ENCODE assay signal across 13 cellular contexts in the genomic region with DNA sequence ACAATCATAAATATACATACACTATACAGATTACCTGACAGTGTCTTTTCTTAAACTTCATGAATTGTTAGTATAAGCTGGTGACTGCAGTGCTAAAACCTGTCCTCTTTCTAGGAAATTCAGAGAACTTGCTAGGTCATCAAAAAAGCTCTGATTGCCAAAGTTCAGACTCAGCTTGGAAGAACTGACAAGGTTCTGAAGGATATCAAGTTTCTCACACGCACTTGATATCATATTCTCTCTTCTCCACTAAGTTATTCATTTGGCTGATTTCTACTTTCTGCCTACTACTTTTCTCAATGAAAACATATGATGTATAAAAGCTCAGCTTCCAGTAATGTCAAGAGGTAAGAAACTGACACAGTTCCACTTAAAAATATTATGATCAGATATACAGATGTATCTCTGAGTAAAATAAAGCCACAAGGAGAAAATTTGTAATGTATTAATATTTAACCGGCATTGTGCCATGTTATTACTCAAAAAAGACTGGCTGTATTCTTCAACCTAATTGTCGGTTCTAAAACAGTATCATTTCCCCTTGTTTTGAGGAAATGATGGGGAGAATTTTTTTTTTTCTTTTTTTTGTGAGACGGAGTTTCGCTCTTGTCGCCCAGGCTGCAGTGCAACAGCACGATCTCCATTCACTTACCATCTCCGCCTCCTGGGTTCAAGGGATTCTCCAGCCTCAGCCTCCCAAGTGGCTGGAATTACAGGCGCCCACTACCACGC. TPM values are rescaled to one million over a fixed set of nuclear protein-coding genes. Genes with fewer than 3 reads are reported as not detected.
DNase-seq lines count a peak whose midpoint lies in the region; ATAC-seq and TF ChIP-seq lines count a peak whose summit lies in the region.
"Had no signal": no experiment of that assay in that cellular context is flagged by ENCODE, and none has a peak within 500 bp of the region (broad histone marks: within the 10 kb centered on the region; RNA-seq: fewer than 3 reads in every experiment).

No MANE protein-coding gene starts in this region.

- no peaks in the 10 kb centered on the region for H3K27me3 Mint-ChIP-seq in CD4-positive, alpha-beta T cell
- no peaks in the 10 kb centered on the region for H3K27me3 Mint-ChIP-seq in T-helper 17 cell
- H3K27me3 Mint-ChIP-seq in activated naive CD4-positive, alpha-beta T cell treated with anti-CD3 and anti-CD28 coated beads for 36 hours (ENCODE audit: low read depth): peaks cover 11% of the 10 kb centered on the region

- POLR2A ChIA-PET in CD4-positive, alpha-beta T cell (lab: Charles Lee): no interaction called here

- no peak for TF ChIP-seq CTCF in CD4-positive, alpha-beta T cell (IDR thresholded peaks at IDR 0.05)

- ATAC-seq in CD4-positive, alpha-beta T cell (ENCODE audit: poor library complexity): no peak
- no peak for ATAC-seq in T-helper 17 cell
- ATAC-seq: GM12878, natural killer cell had no signal

- H3K27ac Mint-ChIP-seq in CD4-positive, alpha-beta T cell: peak overlapping the region; percentile 40
- H3K27ac Mint-ChIP-seq in T-helper 17 cell: peak overlapping the region; percentile 24
- no peak overlapping the region for H3K27ac Mint-ChIP-seq in activated naive CD4-positive, alpha-beta T cell treated with anti-CD3 and anti-CD28 coated beads for 36 hours
- H3K27ac Mint-ChIP-seq: activated naive CD8-positive, alpha-beta T cell treated with anti-CD3 and anti-CD28 coated beads, Interleukin-2, amount 10 ng/mL, durations not matched to agents 7 days and 5 days; natural killer cell had no signal

- H3K9me3 ChIP-seq in CD4-positive, alpha-beta T cell (ENCODE audit: control insufficient read depth, low read length): no peaks in the 10 kb centered on the region
- no peaks in the 10 kb centered on the region for H3K9me3 ChIP-seq in T-helper 17 cell (ENCODE audit: control insufficient read depth, low read length, poor library complexity, severe bottlenecking)

- no peak overlapping the region for H3K27ac ChIP-seq in CD4-positive, alpha-beta T cell (ENCODE audit: low read depth, low read length)

- CTCF ChIA-PET in CD4-positive, alpha-beta T cell (lab: Charles Lee): no interaction called here
- CTCF ChIA-PET in activated naive CD4-positive, alpha-beta T cell treated with anti-CD3 and anti-CD28 coated beads for 36 hours (lab: Charles Lee): no interaction called here

- peak overlapping the region; percentile 75 for H3K4me3 Mint-ChIP-seq in CD4-positive, alpha-beta T cell
- peak overlapping the region; percentile 21 for H3K4me3 Mint-ChIP-seq in T-helper 17 cell
- H3K4me3 Mint-ChIP-seq in activated naive CD4-positive, alpha-beta T cell treated with anti-CD3 and anti-CD28 coated beads for 36 hours: no peak overlapping the region
- H3K4me3 Mint-ChIP-seq: activated naive CD8-positive, alpha-beta T cell treated with anti-CD3 and anti-CD28 coated beads, Interleukin-2, amount 10 ng/mL, durations not matched to agents 7 days and 5 days; natural killer cell had no signal

- no peaks in the 10 kb centered on the region for H3K9me3 Mint-ChIP-seq in CD4-positive, alpha-beta T cell
- H3K9me3 Mint-ChIP-seq in activated naive CD4-positive, alpha-beta T cell treated with anti-CD3 and anti-CD28 coated beads for 36 hours: no peaks in the 10 kb centered on the region
- H3K9me3 Mint-ChIP-seq: activated naive CD8-positive, alpha-beta T cell treated with anti-CD3 and anti-CD28 coated beads, Interleukin-2, amount 10 ng/mL, durations not matched to agents 7 days and 5 days; natural killer cell had no signal

- no peaks in the 10 kb centered on the region for H3K36me3 Mint-ChIP-seq in CD4-positive, alpha-beta T cell (ENCODE audit: low read depth)
- H3K36me3 Mint-ChIP-seq in T-helper 17 cell (ENCODE audit: low read depth): no peaks in the 10 kb centered on the region
- H3K36me3 Mint-ChIP-seq in activated naive CD4-positive, alpha-beta T cell treated with anti-CD3 and anti-CD28 coated beads for 36 hours (ENCODE audit: low read depth): no peaks in the 10 kb centered on the region
- H3K36me3 Mint-ChIP-seq: activated naive CD8-positive, alpha-beta T cell treated with anti-CD3 and anti-CD28 coated beads, Interleukin-2, amount 10 ng/mL, durations not matched to agents 7 days and 5 days; natural killer cell had no signal

- H3K4me1 Mint-ChIP-seq in CD4-positive, alpha-beta T cell (ENCODE audit: low read depth): peaks cover 22% of the 10 kb centered on the region
- peaks cover 10% of the 10 kb centered on the region for H3K4me1 Mint-ChIP-seq in T-helper 17 cell
- peaks cover 10% of the 10 kb centered on the region for H3K4me1 Mint-ChIP-seq in activated naive CD4-positive, alpha-beta T cell treated with anti-CD3 and anti-CD28 coated beads for 36 hours (ENCODE audit: low read depth)

- no peaks in the 10 kb centered on the region for H3K27me3 ChIP-seq in CD4-positive, alpha-beta T cell (ENCODE audit: control insufficient read depth, insufficient read depth, low read length)

- DNase-seq in CD4-positive, alpha-beta T cell: no peak
- DNase-seq in KBM-7 (peak; percentile 19), T-helper 17 cell (no peak), kidney glomerular epithelial cell (lab: John Stamatoyannopoulos, UW) (peak; percentile 12), hippocampal formation (lab: John Stamatoyannopoulos, UW) (no peak), A172 (ENCODE audit: low spot score) (no peak), germinal center (ENCODE audit: low spot score) (no peak)
- DNase-seq in activated naive CD4-positive, alpha-beta T cell treated with anti-CD3 and anti-CD28 coated beads for 36 hours: no peak
- DNase-seq: activated CD4-positive, alpha-beta T cell treated with anti-CD3 and anti-CD28 coated beads, Interleukin-2, amount 50 U/mL, for 48 hours; activated naive CD8-positive, alpha-beta T cell treated with anti-CD3 and anti-CD28 coated beads, Interleukin-2, amount 10 ng/mL, durations not matched to agents 7 days and 5 days; natural killer cell; NCI-H2081 treated with DMSO at 0.1 percent for 48 hours had no signal

- intact Hi-C loops in CD4-positive, alpha-beta T cell (cut with DNase I, micrococcal nuclease): no loop called here
- intact Hi-C loops in activated naive CD4-positive, alpha-beta T cell treated with anti-CD3 and anti-CD28 coated beads for 36 hours (cut with micrococcal nuclease): loop anchor here (10.0 kb wide), 2 partner anchors 60 to 960 kb away; a partner anchor contains a TSS

- in situ Hi-C loops in KBM-7 (cut with MboI; ENCODE audit: low pct_unique_long_range_greater_than_20kb, low sequenced_read_pairs): no loop called here

RNA-seq across cellular contexts. Expression of a gene that starts 2.4 kb away (rescaled TPM):
- total RNA-seq in CD4-positive, alpha-beta T cell: 1 to 10 TPM; 2.7 TPM
- total RNA-seq in T-helper 17 cell: 1 to 10 TPM; 6.8 to 7.1 TPM
- 54.2 and 76.9 TPM in 2 replicates for total RNA-seq in A172 (2014; rRNA removed; shearing (Covaris generic))
- total RNA-seq in activated naive CD4-positive, alpha-beta T cell treated with anti-CD3 and anti-CD28 coated beads for 36 hours: 1 to 10 TPM; 2.4 to 2.7 TPM

RNA-seq across cellular contexts. Expression of a gene that starts 31.3 kb away (rescaled TPM):
- 10 to 100 TPM in 1 of 2 experiments, 1 to 10 TPM in 1; 8.4 to 10.6 TPM for total RNA-seq in CD4-positive, alpha-beta T cell
- 10 to 100 TPM; 15.2 to 16.4 TPM for total RNA-seq in T-helper 17 cell
- 12.3 and 22.9 TPM in 2 replicates for total RNA-seq in A172 (2014; rRNA removed; shearing (Covaris generic))
- 10 to 100 TPM; 19.4 to 19.9 TPM for total RNA-seq in activated naive CD4-positive, alpha-beta T cell treated with anti-CD3 and anti-CD28 coated beads for 36 hours

Comparison
In these comparisons a context has a peak if more than half of its experiments do, and no peak if none do; other contexts are left out.
1. DNase-seq: peak in KBM-7 (single experiment) and kidney glomerular epithelial cell (single experiment); none in CD4-positive, alpha-beta T cell (0 of 10), T-helper 17 cell (0 of 3), hippocampal formation (0 of 2), A172 (single experiment), germinal center (single experiment) and activated naive CD4-positive, alpha-beta T cell treated with anti-CD3 and anti-CD28 coated beads for 36 hours (single experiment).